ENCODE assay signal across 7 cellular contexts in the genomic region with DNA sequence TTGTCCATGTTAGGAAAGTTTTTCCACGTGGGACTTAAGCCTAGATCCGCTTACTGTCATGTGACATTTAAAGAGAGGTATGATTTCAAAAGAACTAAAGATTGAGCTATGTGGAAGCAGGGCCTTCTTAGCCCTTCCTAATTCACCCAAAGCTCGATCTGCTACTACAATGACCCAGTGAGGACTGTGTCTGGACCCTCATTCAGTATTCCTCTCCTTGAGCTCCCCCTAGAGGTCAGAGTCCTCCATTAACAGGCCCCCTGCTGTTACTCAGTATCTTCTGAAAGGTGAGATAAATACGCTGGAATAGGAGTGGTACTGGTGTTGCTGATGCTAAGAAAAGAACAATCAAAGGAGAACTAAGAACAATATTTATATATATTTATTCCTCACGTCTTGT.
DNase-seq lines count a peak whose midpoint lies in the region; ATAC-seq, FAIRE-seq and TF ChIP-seq lines count a peak whose summit lies in the region.

No MANE protein-coding gene starts in this region.

- no peak overlapping the region for H3K9ac ChIP-seq in NT2/D1 (ENCODE audit: insufficient read length, low read depth)

- BruUV-seq in MCF 10A (replicated peaks; lab: Mats Ljungman, UMichigan), result no TSS peak

- DNase-seq in NT2/D1 (ENCODE audit: low read depth, low spot score) (peak; percentile 40), MCF 10A (ENCODE audit: unreplicated experiment) (peak; percentile 80), kidney glomerular epithelial cell (lab: John Stamatoyannopoulos, UW) (peak; percentile 68), type B pancreatic cell (ENCODE audit: extremely low spot score, unreplicated experiment) (no peak)

- peak; percentile 98 for FAIRE-seq in G401.6 (lab: Jason Lieb, UNC)

- H3K36me3 ChIP-seq in NT2/D1 (ENCODE audit: insufficient read depth, insufficient read length, low read length), result no peaks in the 10 kb centered on the region

- H3K9me3 Mint-ChIP-seq in MCF 10A (ENCODE audit: unreplicated experiment) (no peaks in the 10 kb centered on the region), type B pancreatic cell (no peaks in the 10 kb centered on the region)

- H3K4me1 Mint-ChIP-seq in MCF 10A (ENCODE audit: insufficient read depth, unreplicated experiment), result no peaks in the 10 kb centered on the region
- peaks cover 6% of the 10 kb centered on the region for H3K4me1 Mint-ChIP-seq in type B pancreatic cell (ENCODE audit: unreplicated experiment)

- TF ChIP-seq CTCF in MCF 10A (IDR thresholded peaks at IDR 0.05; ENCODE audit: unreplicated experiment) (peak; percentile 87), type B pancreatic cell (conservative IDR thresholded peaks at IDR 0.05) (peak; percentile 79)

- H3K27me3 Mint-ChIP-seq in MCF 10A (ENCODE audit: insufficient read depth, unreplicated experiment) (no peaks in the 10 kb centered on the region), type B pancreatic cell (no peaks in the 10 kb centered on the region)

- ATAC-seq in GM19397 (IDR thresholded peaks at IDR 0.05; ENCODE audit: unreplicated experiment), result peak; percentile 95
- ATAC-seq in HG03342 (IDR thresholded peaks at IDR 0.05; ENCODE audit: unreplicated experiment), result peak; percentile 96

- no peak overlapping the region for H3K27ac Mint-ChIP-seq in MCF 10A (ENCODE audit: low read depth, unreplicated experiment)
- H3K27ac Mint-ChIP-seq in type B pancreatic cell, result no peak overlapping the region

- no peaks in the 10 kb centered on the region for H3K9me3 ChIP-seq in NT2/D1 (ENCODE audit: insufficient read depth, low read length)

- peaks cover 2% of the 10 kb centered on the region for H3K4me1 ChIP-seq in NT2/D1 (ENCODE audit: insufficient read depth, insufficient read length)

- POLR2A ChIA-PET in MCF 10A (lab: Yijun Ruan, JAX), result interaction anchor here (0.7 kb wide), 1 partner anchor 130 kb away, joined by 3 read pairs; no protein-coding TSS in a partner anchor

- H3K36me3 Mint-ChIP-seq in MCF 10A (ENCODE audit: insufficient read depth, unreplicated experiment) (no peaks in the 10 kb centered on the region), type B pancreatic cell (no peaks in the 10 kb centered on the region)

- no peak overlapping the region for H3K4me3 ChIP-seq in NT2/D1 (ENCODE audit: insufficient read length, low read depth)

- CTCF ChIA-PET in MCF 10A (lab: Yijun Ruan, JAX), result interaction anchor here (0.5 to 2.8 kb wide), 14 partner anchors 9 to 421 kb away, joined by 3 to 15 read pairs (median 4); a partner anchor contains a TSS

- intact Hi-C loops in MCF 10A (cut with micrococcal nuclease), result loop anchor here (1.0 to 2.0 kb wide), 2 partner anchors 183 to 419 kb away; no protein-coding TSS in a partner anchor

- H3K4me3 Mint-ChIP-seq in MCF 10A (ENCODE audit: unreplicated experiment), result no peak overlapping the region
- no peak overlapping the region for H3K4me3 Mint-ChIP-seq in type B pancreatic cell

- H3K27me3 ChIP-seq in NT2/D1 (ENCODE audit: insufficient read depth, insufficient read length), result no peaks in the 10 kb centered on the region
